Comparison of ENCODE assay signal across 8 cellular contexts in the genomic region with DNA sequence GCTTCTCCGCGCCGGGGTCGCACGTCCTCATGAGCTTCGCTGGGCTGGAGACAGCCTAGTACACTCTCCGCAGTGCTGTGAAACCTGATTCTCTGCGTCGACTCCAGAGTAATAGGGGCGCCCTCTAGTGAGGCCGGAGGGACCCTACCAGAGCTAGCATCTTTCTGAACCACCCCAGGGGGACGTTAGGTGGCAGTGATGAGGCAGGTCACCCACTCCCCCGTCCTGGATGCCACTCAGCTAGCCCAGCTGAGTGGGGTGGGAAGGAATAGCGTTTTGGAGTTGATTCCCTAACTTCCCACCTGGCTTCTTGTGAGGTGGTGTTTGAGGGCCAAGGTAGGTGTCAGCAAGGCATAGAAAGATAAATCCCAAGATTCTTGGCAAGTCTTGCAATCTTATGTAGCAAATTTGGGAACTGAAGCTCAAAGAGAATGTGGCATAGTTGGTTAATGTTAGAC. TPM values are rescaled to one million over a fixed set of nuclear protein-coding genes. Genes with fewer than 3 reads are reported as not detected.
DNase-seq lines count a peak whose midpoint lies in the region; ATAC-seq and TF ChIP-seq lines count a peak whose summit lies in the region.

No MANE protein-coding gene starts in this region.

- H3K9me3 ChIP-seq in Peyer's patch = no peaks in the 10 kb centered on the region
- H3K9me3 ChIP-seq in neuron (ENCODE audit: low read length) = no peaks in the 10 kb centered on the region
- H3K9me3 ChIP-seq in stomach = no peaks in the 10 kb centered on the region

- TF ChIP-seq POLR2A in Peyer's patch (IDR thresholded peaks at IDR 0.05) (no peak), stomach (IDR thresholded peaks at IDR 0.05) (no peak)

- no peak overlapping the region for H3K27ac Mint-ChIP-seq in GM23338
- no peak overlapping the region for H3K27ac Mint-ChIP-seq in activated T-cell treated with anti-CD3 and anti-CD28 coated beads, Interleukin-2, amount 50 U/mL, for 72 hours

- peak overlapping the region; percentile 63; the same call in 2 of the 3 replicates for H3K4me3 Mint-ChIP-seq in GM23338
- H3K4me3 Mint-ChIP-seq in activated T-cell treated with anti-CD3 and anti-CD28 coated beads, Interleukin-2, amount 50 U/mL, for 72 hours = peak overlapping the region; percentile 72 to 74

- WGBS in stomach, 5 donors = 1 to 2% (median 1%) methylated on average over 14 of the region's 14 CpGs

- peaks cover 4% of the 10 kb centered on the region; the same call in 1 of the 2 replicates for H4K20me1 ChIP-seq in GM23338 (replicated peaks; ENCODE audit: insufficient read depth)

- ATAC-seq in GM23338 = peak; percentile 86
- ATAC-seq in activated T-cell treated with anti-CD3 and anti-CD28 coated beads, Interleukin-2, amount 50 U/mL, for 72 hours (replicated peaks in 1 of 2) = peak; percentile 95 to 97

- peaks cover 8% of the 10 kb centered on the region; the same call in 2 of the 3 replicates for H3K9me3 Mint-ChIP-seq in GM23338
- no peaks in the 10 kb centered on the region for H3K9me3 Mint-ChIP-seq in activated T-cell treated with anti-CD3 and anti-CD28 coated beads, Interleukin-2, amount 50 U/mL, for 72 hours

- TF ChIP-seq EP300 in stomach (IDR thresholded peaks at IDR 0.05) = no peak

- no peaks in the 10 kb centered on the region for H3K9me2 ChIP-seq in GM23338 (ENCODE audit: insufficient read depth)

- H2AFZ ChIP-seq in GM23338 = no peak overlapping the region
- H2AFZ ChIP-seq in neuron (ENCODE audit: low read depth, low read length) = peak overlapping the region; percentile 48

- peak overlapping the region; percentile 76 for H3K4me2 ChIP-seq in GM23338

- H3K27me3 Mint-ChIP-seq in GM23338 (ENCODE audit: insufficient read depth, low read depth, poor library complexity) = peaks cover 65% of the 10 kb centered on the region
- peaks cover 63% of the 10 kb centered on the region for H3K27me3 Mint-ChIP-seq in activated T-cell treated with anti-CD3 and anti-CD28 coated beads, Interleukin-2, amount 50 U/mL, for 72 hours (ENCODE audit: low read depth)

- peaks cover 19% of the 10 kb centered on the region for H3K4me1 Mint-ChIP-seq in GM23338
- H3K4me1 Mint-ChIP-seq in activated T-cell treated with anti-CD3 and anti-CD28 coated beads, Interleukin-2, amount 50 U/mL, for 72 hours (ENCODE audit: low read depth) = peaks cover 21% of the 10 kb centered on the region

- H3K4me3 ChIP-seq in GM23338 = peak overlapping the region; percentile 48
- peak overlapping the region in 2 of 4 donors; percentile 18 for H3K4me3 ChIP-seq in Peyer's patch
- no peak overlapping the region for H3K4me3 ChIP-seq in fibroblast of the aortic adventitia (ENCODE audit: low read depth, low read length)
- peak overlapping the region; percentile 35 for H3K4me3 ChIP-seq in neuron (ENCODE audit: low read length)
- H3K4me3 ChIP-seq in stomach = peak overlapping the region; percentile 18 to 52 (median 32)

- H3K36me3 ChIP-seq in GM23338 (ENCODE audit: insufficient read depth) (no peaks in the 10 kb centered on the region), Peyer's patch (no peaks in the 10 kb centered on the region), neuron (ENCODE audit: insufficient read depth, low read length) (no peaks in the 10 kb centered on the region), stomach (no peaks in the 10 kb centered on the region)

- TF ChIP-seq CTCF in GM23338 (conservative IDR thresholded peaks at IDR 0.05; ENCODE audit: low read depth in 2 of 2) (peak; percentile 98 to 99), Peyer's patch (IDR thresholded peaks at IDR 0.05) (peak; percentile 57 to 99 (median 94)), fibroblast of the aortic adventitia (IDR thresholded peaks at IDR 0.05; ENCODE audit: insufficient read depth, low read length) (peak; percentile 100), stomach (IDR thresholded peaks at IDR 0.05) (peak in 5 of 7 experiments; percentile 90 to 96 (median 94))

- intact Hi-C loops in stomach (cut with DNase I; ENCODE audit: low total_unique reads) = no loop called here

- H3K27ac ChIP-seq in GM23338 (ENCODE audit: low read depth) (no peak overlapping the region), Peyer's patch (no peak overlapping the region), stomach (no peak overlapping the region)

- no peaks in the 10 kb centered on the region for H3F3A ChIP-seq in GM23338 (replicated peaks; ENCODE audit: low read depth)

- peak; percentile 88 for DNase-seq in Daoy (ENCODE audit: low read depth)
- DNase-seq in GM23338 (ENCODE audit: low spot score) = peak; percentile 97
- peak; percentile 81 for DNase-seq in Kasumi-1 (lab: John Stamatoyannopoulos, UW)
- DNase-seq in Peyer's patch = peak; percentile 79 to 93 (median 86)
- peak; percentile 89 to 90 for DNase-seq in activated T-cell treated with anti-CD3 and anti-CD28 coated beads, Interleukin-2, amount 50 U/mL, for 72 hours
- peak; percentile 88 for DNase-seq in fibroblast of the aortic adventitia (ENCODE audit: low read depth)
- DNase-seq in stomach = peak; percentile 92

- peaks cover 30% of the 10 kb centered on the region for H3K4me1 ChIP-seq in GM23338 (ENCODE audit: insufficient read depth)
- peaks cover 0 to 30% (median 16%) of the 10 kb centered on the region in 4 donors for H3K4me1 ChIP-seq in Peyer's patch
- H3K4me1 ChIP-seq in neuron (ENCODE audit: insufficient read depth, low read length) = peaks cover 6% of the 10 kb centered on the region
- H3K4me1 ChIP-seq in stomach = peaks cover 25 to 47% (median 39%) of the 10 kb centered on the region in 4 donors

- H3K27me3 ChIP-seq in GM23338 (ENCODE audit: insufficient read depth) (peaks cover 92% of the 10 kb centered on the region), Peyer's patch (peaks cover 0 to 30% of the 10 kb centered on the region in 2 donors), neuron (ENCODE audit: insufficient read depth, low read length) (peaks cover 70% of the 10 kb centered on the region), stomach (peaks cover 17 to 96% (median 48%) of the 10 kb centered on the region in 3 donors)

- H3K36me3 Mint-ChIP-seq in GM23338 (ENCODE audit: low read depth) = no peaks in the 10 kb centered on the region
- H3K36me3 Mint-ChIP-seq in activated T-cell treated with anti-CD3 and anti-CD28 coated beads, Interleukin-2, amount 50 U/mL, for 72 hours (ENCODE audit: insufficient read depth in 2 of 2) = peaks cover 0 to 1% of the 10 kb centered on the region in 2 donors

- H3K79me2 ChIP-seq in GM23338 (replicated peaks; ENCODE audit: insufficient read depth) = no peaks in the 10 kb centered on the region

TF ChIP-seq in GM23338, 12 proteins besides CTCF, POLR2A, EP300 and RAD21 (continues in another document):
- TF ChIP-seq JUNB (IDR thresholded peaks at IDR 0.05; ENCODE audit: unreplicated experiment) (no peak), ZNF331 (CRISPR knock-in tag; IDR thresholded peaks at IDR 0.05; ENCODE audit: low read depth) (no peak), CREB1 (CRISPR knock-in tag; IDR thresholded peaks at IDR 0.05; ENCODE audit: low read depth) (0 out of 2 replicates have a peak, but pooled peaks have one; percentile 19)

RNA-seq across cellular contexts. Expression of gene DUOXA2, which starts 4.0 kb away (rescaled TPM):
- total RNA-seq in Daoy (2014; rRNA removed; shearing (Covaris generic)) = 0.15 TPM in 1 of 2 replicates, not detected in the other
- not detected in 2 replicates for total RNA-seq in GM23338 (2014; rRNA removed; shearing (Covaris generic))
- not detected in 2 replicates for polyA plus RNA-seq in GM23338 (2016; fragmentation: Nextera tagmentation; extraction: Ambion mirVana)
- under 1 TPM in 1 of 4 donors, not detected in 3; 0.67 TPM for total RNA-seq in Peyer's patch
- total RNA-seq in activated T-cell treated with anti-CD3 and anti-CD28 coated beads, Interleukin-2, amount 50 U/mL, for 72 hours = not detected
- not detected in 2 replicates for total RNA-seq in fibroblast of the aortic adventitia (ENCODE audit: low replicate concordance)
- 100 to 1,000 TPM in 1 of 5 donors, 10 to 100 TPM in 2, 1 to 10 TPM in 1, not detected in 1; 1.3 to 119 (median 28.0) TPM for total RNA-seq in stomach
- polyA plus RNA-seq in stomach = 10 to 100 TPM in 2 of 3 donors, 1 to 10 TPM in 1; 8.9 to 43.3 (median 25.0) TPM

RNA-seq across cellular contexts. Expression of gene DUOX2, which starts 4.2 kb away (rescaled TPM):
- 0.40 and 1.2 TPM in 2 replicates for total RNA-seq in Daoy (2014; rRNA removed; shearing (Covaris generic))
- total RNA-seq in GM23338 (2014; rRNA removed; shearing (Covaris generic)) = not detected in 2 replicates
- polyA plus RNA-seq in GM23338 (2016; fragmentation: Nextera tagmentation; extraction: Ambion mirVana) = not detected in 2 replicates
- total RNA-seq in Peyer's patch = 1 to 10 TPM in 2 of 4 donors, under 1 TPM in 2; 0.19 to 3.3 (median 1.6) TPM
- total RNA-seq in activated T-cell treated with anti-CD3 and anti-CD28 coated beads, Interleukin-2, amount 50 U/mL, for 72 hours = under 1 TPM; 0.14 to 0.31 TPM
- total RNA-seq in fibroblast of the aortic adventitia (ENCODE audit: low replicate concordance) = not detected in 2 replicates
- total RNA-seq in stomach = 100 to 1,000 TPM in 2 of 5 donors, 10 to 100 TPM in 2, 1 to 10 TPM in 1; 1.2 to 445 (median 94.9) TPM
- 10 to 100 TPM in 2 of 3 donors, 1 to 10 TPM in 1; 6.4 to 22.9 (median 21.1) TPM for polyA plus RNA-seq in stomach

RNA-seq across cellular contexts. Expression of gene DUOXA1, which starts 11.5 kb away (rescaled TPM):
- not detected in 2 replicates for total RNA-seq in Daoy (2014; rRNA removed; shearing (Covaris generic))
- not detected in 2 replicates for total RNA-seq in GM23338 (2014; rRNA removed; shearing (Covaris generic))
- polyA plus RNA-seq in GM23338 (2016; fragmentation: Nextera tagmentation; extraction: Ambion mirVana) (not detected in 2 replicates), stomach (10 to 100 TPM; 26.4 to 96.7 (median 27.1) TPM)
- total RNA-seq in Peyer's patch (1 to 10 TPM in 1 of 4 donors, not detected in 3; 1.2 TPM), fibroblast of the aortic adventitia (ENCODE audit: low replicate concordance) (0.36 TPM in 1 of 2 replicates, not detected in the other), stomach (10 to 100 TPM in 3 of 5 donors, 1 to 10 TPM in 1, not detected in 1; 2.4 to 29.6 (median 18.8) TPM)
- under 1 TPM; 0.46 to 0.65 TPM for total RNA-seq in activated T-cell treated with anti-CD3 and anti-CD28 coated beads, Interleukin-2, amount 50 U/mL, for 72 hours

RNA-seq across cellular contexts. Expression of gene DUOX1, which starts 11.6 kb away (rescaled TPM):
- total RNA-seq in Daoy (2014; rRNA removed; shearing (Covaris generic)) = 0.03 and 0.17 TPM in 2 replicates
- 0.69 and 2.1 TPM in 2 replicates for total RNA-seq in GM23338 (2014; rRNA removed; shearing (Covaris generic))
- polyA plus RNA-seq in GM23338 (2016; fragmentation: Nextera tagmentation; extraction: Ambion mirVana) (0.66 and 0.73 TPM in 2 replicates), stomach (10 to 100 TPM; 16.3 to 62.6 (median 32.3) TPM)
- total RNA-seq in Peyer's patch (under 1 TPM in 2 of 4 donors, not detected in 2; 0.35 to 0.54 TPM), fibroblast of the aortic adventitia (ENCODE audit: low replicate concordance) (not detected in 2 replicates), stomach (100 to 1,000 TPM in 2 of 5 donors, 10 to 100 TPM in 1, 1 to 10 TPM in 1, not detected in 1; 2.9 to 114 (median 87.8) TPM)
- total RNA-seq in activated T-cell treated with anti-CD3 and anti-CD28 coated beads, Interleukin-2, amount 50 U/mL, for 72 hours = under 1 TPM; 0.34 to 0.95 TPM
